In genomic region chr2:179263460-179264237, GRCh38 we compare ENCODE assay signal across 8 cellular contexts. TPM values are rescaled to one million over a fixed set of nuclear protein-coding genes. Genes with fewer than 3 reads are reported as not detected.
A peak's percentile ranks its signal among the peaks of the same experiment; 100 is the strongest.
DNase-seq lines count a peak whose midpoint lies in the region; ATAC-seq and TF ChIP-seq lines count a peak whose summit lies in the region.

No MANE protein-coding gene starts in this region.

- H3K27me3 ChIP-seq in NT2/D1 (ENCODE audit: insufficient read depth, insufficient read length) (peaks cover 11% of the 10 kb centered on the region), heart right ventricle (no peaks in the 10 kb centered on the region), ovary (no peaks in the 10 kb centered on the region)

- H3K27ac ChIP-seq in heart right ventricle: peak overlapping the region; percentile 67 to 94 (median 82)
- H3K27ac ChIP-seq in ovary: peak overlapping the region; percentile 78 to 79

- H3K36me3 ChIP-seq in NT2/D1 (ENCODE audit: insufficient read depth, insufficient read length, low read length) (no peaks in the 10 kb centered on the region), heart right ventricle (no peaks in the 10 kb centered on the region), ovary (no peaks in the 10 kb centered on the region)

- H3K4me1 ChIP-seq in NT2/D1 (ENCODE audit: insufficient read depth, insufficient read length) (peaks cover 2% of the 10 kb centered on the region), heart right ventricle (peaks cover 0 to 47% (median 19%) of the 10 kb centered on the region in 9 donors), ovary (ENCODE audit: insufficient read depth) (no peaks in the 10 kb centered on the region)

- TF ChIP-seq EP300 in ovary (IDR thresholded peaks at IDR 0.05): no peak

- intact Hi-C loops in heart right ventricle (cut with DNase I): loop anchor here in 1 of 10 donors (10.0 kb wide), 1 partner anchor 49 kb away; no protein-coding TSS in a partner anchor
- intact Hi-C loops in ovary (cut with DNase I): no loop called here

- peak; percentile 21 for ATAC-seq in GM19043 (IDR thresholded peaks at IDR 0.05; ENCODE audit: low read depth, unreplicated experiment)
- peak; percentile 42 for ATAC-seq in HG03175 (IDR thresholded peaks at IDR 0.05; ENCODE audit: unreplicated experiment)
- peak; percentile 39 to 75 (median 58) for ATAC-seq in heart right ventricle

- no peak for TF ChIP-seq POLR2A in ovary (IDR thresholded peaks at IDR 0.05)

- TF ChIP-seq CTCF in heart right ventricle (IDR thresholded peaks at IDR 0.05) (no peak), ovary (IDR thresholded peaks at IDR 0.05) (no peak)

- H3K9me3 ChIP-seq in NT2/D1 (ENCODE audit: insufficient read depth, low read length) (no peaks in the 10 kb centered on the region), heart right ventricle (no peaks in the 10 kb centered on the region), ovary (no peaks in the 10 kb centered on the region)

- WGBS in heart right ventricle, 2 donors: 0% methylated on average over 37 to 47 of the region's 47 CpGs
- WGBS in ovary, 3 donors: 0 to 1% (median 1%) methylated on average over 47 of the region's 47 CpGs

- H3K4me3 ChIP-seq in NT2/D1 (ENCODE audit: insufficient read length, low read depth) (peak overlapping the region; percentile 80), heart right ventricle (peak overlapping the region; percentile 44 to 85 (median 76)), ovary (peak overlapping the region; percentile 81)

- peak overlapping the region; percentile 86 for H3K9ac ChIP-seq in NT2/D1 (ENCODE audit: insufficient read length, low read depth)

- DNase-seq in CD1c-positive myeloid dendritic cell (ENCODE audit: extremely low spot score) (peak; percentile 61), NT2/D1 (ENCODE audit: low read depth, low spot score) (peak; percentile 20), amniotic epithelial cell (ENCODE audit: low read depth) (peak; percentile 57), heart right ventricle (peak; percentile 41 to 59), ovary (peak; percentile 28 to 63 (median 49))
- no peak for DNase-seq in NK-92 treated with Interleukin-12 subunit alpha and Interleukin-12 subunit beta, amount 100 ng/mL, for 24 hours (lab: John Stamatoyannopoulos, UW)

RNA-seq across cellular contexts. Expression of gene SESTD1, which starts 1.0 kb away (rescaled TPM):
- total RNA-seq in heart right ventricle (10 to 100 TPM; 28.6 to 41.7 (median 35.6) TPM), ovary (10 to 100 TPM; 11.7 to 54.2 (median 41.5) TPM)
- polyA plus RNA-seq in heart right ventricle (1 to 10 TPM; 6.0 to 8.0 TPM), ovary (10 to 100 TPM in 1 of 2 donors, 1 to 10 TPM in 1; 6.9 to 24.4 TPM)
